Comparison of ENCODE assay signal across 22 cellular contexts in genomic region chr9:97535771-97536170, GRCh38.
"Had no signal": no experiment of that assay in that cellular context is flagged by ENCODE, and none has a peak within 500 bp of the region (broad histone marks: within the 10 kb centered on the region; RNA-seq: fewer than 3 reads in every experiment).

No MANE protein-coding gene starts in this region.

- H3K9me3 ChIP-seq: SK-N-SH had no signal

- H3K4me1 Mint-ChIP-seq: activated CD8-positive, alpha-beta memory T cell treated with anti-CD3 and anti-CD28 coated beads, Interleukin-2, amount 10 ng/mL, durations not matched to agents 7 days and 5 days; activated naive CD8-positive, alpha-beta T cell treated with anti-CD3 and anti-CD28 coated beads, Interleukin-2, amount 50 U/mL, for 24 hours; endodermal cell had no signal

- ATAC-seq: activated CD8-positive, alpha-beta memory T cell treated with anti-CD3 and anti-CD28 coated beads, Interleukin-2, amount 10 ng/mL, durations not matched to agents 7 days and 5 days; activated naive CD8-positive, alpha-beta T cell treated with anti-CD3 and anti-CD28 coated beads, Interleukin-2, amount 50 U/mL, for 24 hours had no signal

- H3K4me3 ChIP-seq: dorsolateral prefrontal cortex, skin epidermis had no signal

- H3K4me3 Mint-ChIP-seq: activated CD4-positive, alpha-beta memory T cell treated with anti-CD3 and anti-CD28 coated beads for 36 hours; activated CD8-positive, alpha-beta memory T cell treated with anti-CD3 and anti-CD28 coated beads, Interleukin-2, amount 10 ng/mL, durations not matched to agents 7 days and 5 days; activated naive CD4-positive, alpha-beta T cell treated with anti-CD3 and anti-CD28 coated beads for 36 hours; activated naive CD8-positive, alpha-beta T cell treated with anti-CD3 and anti-CD28 coated beads, Interleukin-2, amount 50 U/mL, for 24 hours; endodermal cell; nephron had no signal

- H3K27ac Mint-ChIP-seq: activated CD4-positive, alpha-beta memory T cell treated with anti-CD3 and anti-CD28 coated beads for 36 hours; activated CD8-positive, alpha-beta memory T cell treated with anti-CD3 and anti-CD28 coated beads, Interleukin-2, amount 10 ng/mL, durations not matched to agents 7 days and 5 days; activated naive CD4-positive, alpha-beta T cell treated with anti-CD3 and anti-CD28 coated beads for 36 hours; activated naive CD8-positive, alpha-beta T cell treated with anti-CD3 and anti-CD28 coated beads, Interleukin-2, amount 50 U/mL, for 24 hours; activated T-helper 2 cell treated with anti-CD3 and anti-CD28 coated beads, Interferon-gamma antibody, Interleukin-2, Interleukin-4, amounts not matched to agents 10 μg/mL and 5 μg/mL and 100 μg/mL, durations not matched to agents 14 hours and 24 hours and 36 hours; endodermal cell; nephron had no signal

- H3K9me3 Mint-ChIP-seq: activated CD4-positive, alpha-beta memory T cell treated with anti-CD3 and anti-CD28 coated beads for 36 hours; activated naive CD4-positive, alpha-beta T cell treated with anti-CD3 and anti-CD28 coated beads for 36 hours; activated naive CD8-positive, alpha-beta T cell treated with anti-CD3 and anti-CD28 coated beads, Interleukin-2, amount 50 U/mL, for 24 hours; activated T-helper 2 cell treated with anti-CD3 and anti-CD28 coated beads, Interferon-gamma antibody, Interleukin-2, Interleukin-4, amounts not matched to agents 10 μg/mL and 5 μg/mL and 100 μg/mL, durations not matched to agents 14 hours and 24 hours and 36 hours; endodermal cell; nephron had no signal

- H3K27ac ChIP-seq: skin epidermis had no signal

- DNase-seq: activated CD4-positive, alpha-beta memory T cell treated with anti-CD3 and anti-CD28 coated beads for 36 hours; activated CD4-positive, alpha-beta T cell treated with anti-CD3 and anti-CD28 coated beads for 1 hour; activated CD8-positive, alpha-beta memory T cell treated with anti-CD3 and anti-CD28 coated beads, Interleukin-2, amount 10 ng/mL, durations not matched to agents 7 days and 5 days; activated naive CD4-positive, alpha-beta T cell treated with anti-CD3 and anti-CD28 coated beads for 36 hours; activated naive CD8-positive, alpha-beta T cell treated with anti-CD3 and anti-CD28 coated beads, Interleukin-2, amount 50 U/mL, for 24 hours; activated T-cell treated with anti-CD3 and anti-CD28 coated beads, Interleukin-2, amount 50 U/mL, for 1 hour; aorta; dorsolateral prefrontal cortex; endodermal cell; erythroblast; hippocampal formation; kidney; SK-N-SH; stimulated activated CD4-positive, alpha-beta T cell treated with anti-CD3 and anti-CD28 coated beads, Interleukin-15, amount 100 ng/mL, for 24 hours; stimulated activated CD4-positive, alpha-beta T cell treated with anti-CD3 and anti-CD28 coated beads, Interleukin-4, amount 100 ng/mL, for 24 hours; stimulated activated naive CD4-positive, alpha-beta T cell; substantia nigra; T-helper 1 cell; trophoblast cell had no signal

- H3K36me3 Mint-ChIP-seq: activated CD4-positive, alpha-beta memory T cell treated with anti-CD3 and anti-CD28 coated beads for 36 hours; activated CD8-positive, alpha-beta memory T cell treated with anti-CD3 and anti-CD28 coated beads, Interleukin-2, amount 10 ng/mL, durations not matched to agents 7 days and 5 days had no signal

- H3K27me3 ChIP-seq: dorsolateral prefrontal cortex had no signal
